ENCODE assay signal across 8 cellular contexts in genomic region chr7:151083071-151083823, GRCh38. TPM values are rescaled to one million over a fixed set of nuclear protein-coding genes. Genes with fewer than 3 reads are reported as not detected.
DNase-seq lines count a peak whose midpoint lies in the region; ATAC-seq and TF ChIP-seq lines count a peak whose summit lies in the region.

Gene TMUB1, minus strand, starts transcription at chr7:151083493. Its CDS starts 930 bp downstream, at chr7:151082563.

- H3K36me3 Mint-ChIP-seq in neural progenitor cell, result peaks cover 4% of the 10 kb centered on the region

- H3K27ac ChIP-seq in PC-9 (peak within 1 kb of the TSS; percentile 70; the same call in 1 of the 2 replicates), neural progenitor cell (no peak within 1 kb of the TSS), subcutaneous abdominal adipose tissue (ENCODE audit: low read depth, low read length) (peak within 1 kb of the TSS; percentile 94)

- peaks cover 46% of the 10 kb centered on the region; the same call in 1 of the 2 replicates for H3F3A ChIP-seq in PC-9 (ENCODE audit: insufficient read depth, low read depth)
- peaks cover 66% of the 10 kb centered on the region for H3F3A ChIP-seq in neural progenitor cell (ENCODE audit: low read depth)

- peak within 1 kb of the TSS; percentile 100 for H3K4me2 ChIP-seq in PC-9
- H3K4me2 ChIP-seq in neural progenitor cell, result peak within 1 kb of the TSS; percentile 86

- CTCF ChIA-PET in PC-9 (lab: Charles Lee), result interaction anchor here (0.6 to 1.0 kb wide), 3 partner anchors 20 to 1004 kb away, joined by 3 to 5 read pairs (median 4); partner anchors contain the start of gene ABCF2

- peaks cover 14% of the 10 kb centered on the region for H4K20me1 ChIP-seq in PC-9 (ENCODE audit: insufficient read depth)
- H4K20me1 ChIP-seq in neural progenitor cell (ENCODE audit: low read depth), result peaks cover 37% of the 10 kb centered on the region

- H3K9me3 ChIP-seq in PC-9 (ENCODE audit: insufficient read depth, low read depth) (no peaks in the 10 kb centered on the region), neural progenitor cell (ENCODE audit: low read depth) (no peaks in the 10 kb centered on the region), subcutaneous abdominal adipose tissue (ENCODE audit: control insufficient read depth in 5 of 5, low read length in 5 of 5) (no peaks in the 10 kb centered on the region)

- H3K9me2 ChIP-seq in PC-9 (ENCODE audit: insufficient read depth), result no peaks in the 10 kb centered on the region

- POLR2A ChIA-PET in PC-9 (lab: Charles Lee; ENCODE audit: unreplicated experiment), result interaction anchor here (0.6 to 0.8 kb wide), 2 partner anchors 180 to 277 kb away, joined by 3 to 4 read pairs; no protein-coding TSS in a partner anchor

- no peaks in the 10 kb centered on the region for H3K27me3 ChIP-seq in PC-9 (ENCODE audit: insufficient read depth, low read depth)
- H3K27me3 ChIP-seq in neural progenitor cell, result peaks cover 18% of the 10 kb centered on the region
- no peaks in the 10 kb centered on the region for H3K27me3 ChIP-seq in subcutaneous abdominal adipose tissue (ENCODE audit: control insufficient read depth in 5 of 5, insufficient read depth in 4 of 5, low read length in 5 of 5)

- H3K9me3 Mint-ChIP-seq in neural progenitor cell, result no peaks in the 10 kb centered on the region

- no peak within 1 kb of the TSS for H3K27ac Mint-ChIP-seq in neural progenitor cell

- H3K79me2 ChIP-seq in PC-9 (ENCODE audit: low read depth), result peaks cover 52% of the 10 kb centered on the region
- H3K79me2 ChIP-seq in neural progenitor cell (ENCODE audit: low read depth), result peaks cover 41% of the 10 kb centered on the region

- peak within 1 kb of the TSS; percentile 83 for H2AFZ ChIP-seq in PC-9
- peak within 1 kb of the TSS; percentile 74 for H2AFZ ChIP-seq in neural progenitor cell (replicated peaks)

- H3K4me1 ChIP-seq in PC-9 (replicated peaks; ENCODE audit: insufficient read depth) (peaks cover 43% of the 10 kb centered on the region), neural progenitor cell (peaks cover 44% of the 10 kb centered on the region), subcutaneous abdominal adipose tissue (ENCODE audit: control insufficient read depth in 5 of 5, insufficient read depth in 5 of 5, low read length in 5 of 5) (peaks cover 8 to 75% (median 67%) of the 10 kb centered on the region in 5 donors)

- H3K4me1 Mint-ChIP-seq in neural progenitor cell, result peaks cover 37% of the 10 kb centered on the region

- peaks cover 18% of the 10 kb centered on the region for H3K27me3 Mint-ChIP-seq in neural progenitor cell (ENCODE audit: insufficient read depth, low read depth)

- TF ChIP-seq CTCF in PC-9 (conservative IDR thresholded peaks at IDR 0.05) (no peak), fibroblast of mammary gland (conservative IDR thresholded peaks at IDR 0.05; ENCODE audit: control insufficient read depth, insufficient read depth, low read depth, low read length) (no peak), neural progenitor cell (IDR thresholded peaks at IDR 0.05) (no peak)

- H3K9ac ChIP-seq in neural progenitor cell (peak within 1 kb of the TSS; percentile 36), subcutaneous abdominal adipose tissue (ENCODE audit: low read length in 5 of 5) (peak within 1 kb of the TSS; percentile 38 to 86 (median 82))

- H3K4me3 ChIP-seq in PC-9 (peak within 1 kb of the TSS; percentile 89), fibroblast of mammary gland (ENCODE audit: control insufficient read depth, low read depth, low read length) (peak within 1 kb of the TSS; percentile 73), neural progenitor cell (peak within 1 kb of the TSS; percentile 96), subcutaneous abdominal adipose tissue (ENCODE audit: low read depth in 1 of 5, low read length in 5 of 5) (peak within 1 kb of the TSS; percentile 66 to 95 (median 72))

- no peaks in the 10 kb centered on the region for H3K36me3 ChIP-seq in PC-9 (ENCODE audit: low read depth)
- H3K36me3 ChIP-seq in neural progenitor cell, result no peaks in the 10 kb centered on the region
- peaks cover 0 to 4% (median 0%) of the 10 kb centered on the region in 5 donors for H3K36me3 ChIP-seq in subcutaneous abdominal adipose tissue (ENCODE audit: control insufficient read depth in 5 of 5, insufficient read depth in 5 of 5, low read length in 5 of 5)

- DNase-seq in CD1c-positive myeloid dendritic cell (ENCODE audit: extremely low spot score) (peak; percentile 84), PC-9 (peak; percentile 62 to 77), fibroblast of mammary gland (ENCODE audit: low read depth) (peak; percentile 43), neural progenitor cell (ENCODE audit: low spot score) (peak; percentile 84)
- peak; percentile 86 to 89 for DNase-seq in activated T-cell treated with anti-CD3 and anti-CD28 coated beads, Interleukin-2, amount 50 U/mL, for 48 hours

- BruUV-seq in PC-9 (replicated peaks; lab: Mats Ljungman, UMichigan), result no TSS peak

- peak; percentile 47 for ATAC-seq in GM19351 (IDR thresholded peaks at IDR 0.05; ENCODE audit: unreplicated experiment)
- ATAC-seq in HG03520 (IDR thresholded peaks at IDR 0.05; ENCODE audit: unreplicated experiment), result peak; percentile 39

- H3K4me3 Mint-ChIP-seq in neural progenitor cell, result peak within 1 kb of the TSS; percentile 93

- intact Hi-C loops in PC-9 (cut with micrococcal nuclease; ENCODE audit: unreplicated experiment), result loop anchor here (10.0 kb wide), 1 partner anchor 108 kb away; the partner anchor contains the start of gene KCNH2

RNA-seq across cellular contexts. Expression of gene TMUB1, which starts in this region (rescaled TPM):
- total RNA-seq in PC-9 (2021) (87.8 and 99.3 TPM in 2 replicates), neural progenitor cell (ENCODE audit: low replicate concordance) (6.0 and 49.4 TPM in 2 replicates)
